26 cellular contexts compared by ENCODE assay signal in genomic region chr6:85856235-85856634, GRCh38.
"Had no signal": no experiment of that assay in that cellular context is flagged by ENCODE, and none has a peak within 500 bp of the region (broad histone marks: within the 10 kb centered on the region; RNA-seq: fewer than 3 reads in every experiment).

No MANE protein-coding gene starts in this region.

- H3K79me2 ChIP-seq: parathyroid adenoma had no signal

- H2AFZ ChIP-seq: parathyroid adenoma had no signal

- H3K36me3 ChIP-seq: neutrophil, right lobe of liver, sigmoid colon, stomach, thoracic aorta, thyroid gland, tibial nerve, upper lobe of left lung, vagina had no signal

- H3K9ac ChIP-seq: parathyroid adenoma had no signal

- H3K4me1 ChIP-seq: parathyroid adenoma, psoas muscle, right lobe of liver, sigmoid colon, stomach, thyroid gland, tibial nerve, upper lobe of left lung, vagina had no signal

- H3K27me3 ChIP-seq: neutrophil, right lobe of liver, sigmoid colon, stomach, thyroid gland, tibial nerve, upper lobe of left lung, vagina had no signal

- H3K9me3 ChIP-seq: neutrophil, right lobe of liver, sigmoid colon, thoracic aorta, thyroid gland, upper lobe of left lung, vagina had no signal

- H3K27ac ChIP-seq: neutrophil, parathyroid adenoma, psoas muscle, right lobe of liver, sigmoid colon, stomach, thoracic aorta, thyroid gland, tibial nerve, upper lobe of left lung, vagina had no signal

- FAIRE-seq: small intestine, urothelium cell line had no signal

- DNase-seq: nephron progenitor cell; nucleus accumbens; posterior cingulate gyrus; psoas muscle; right cardiac atrium; right lobe of liver; sigmoid colon; small intestine; stimulated activated CD4-positive, alpha-beta T cell treated with anti-CD3 and anti-CD28 coated beads, Interleukin-15, amount 100 ng/mL, for 24 hours; stimulated activated CD4-positive, alpha-beta T cell treated with anti-CD3 and anti-CD28 coated beads, Interleukin-2, amount 100 ng/mL, for 24 hours; stimulated activated CD4-positive, alpha-beta T cell treated with anti-CD3 and anti-CD28 coated beads, Interleukin-2, amount 100 ng/mL, for 48 hours; stimulated activated CD4-positive, alpha-beta T cell treated with anti-CD3 and anti-CD28 coated beads, Interleukin-4, amount 100 ng/mL, for 24 hours; stimulated activated naive B cell treated with anti-CD40 and anti-IgM and Interleukin-4, amounts not matched to agents 10 μg/mL and 1 μg/mL and 100 μg/mL, for 72 hours; stimulated activated naive CD4-positive, alpha-beta T cell treated with Interleukin-2 at 50 U/mL for 16 hours; stomach; thyroid gland; trophoblast cell; upper lobe of left lung had no signal

- ATAC-seq: natural killer cell treated with Interleukin-12 subunit alpha and Interleukin-12 subunit beta and Interleukin-15 and Interleukin-18, amount 100 ng/mL, for 72 hours; psoas muscle; right cardiac atrium; right lobe of liver; stimulated activated effector memory CD8-positive, alpha-beta T cell treated with anti-CD3 and anti-CD28 coated beads, Interleukin-12 subunit alpha, Interleukin-12 subunit beta, amount 100 ng/mL, for 72 hours; stimulated activated naive B cell treated with anti-CD40 and anti-IgM and Interleukin-4, amounts not matched to agents 10 μg/mL and 1 μg/mL and 100 μg/mL, for 72 hours had no signal

- H3K4me3 ChIP-seq: psoas muscle, right lobe of liver, sigmoid colon, stomach, thoracic aorta, thyroid gland, tibial nerve, upper lobe of left lung, vagina had no signal
